Comparison of ENCODE assay signal across 10 cellular contexts in genomic region chr10:110873951-110874350, GRCh38. TPM values are rescaled to one million over a fixed set of nuclear protein-coding genes. Genes with fewer than 3 reads are reported as not detected.
A peak's percentile ranks its signal among the peaks of the same experiment; 100 is the strongest.
DNase-seq lines count a peak whose midpoint lies in the region; ATAC-seq and TF ChIP-seq lines count a peak whose summit lies in the region.
"Had no signal": no experiment of that assay in that cellular context is flagged by ENCODE, and none has a peak within 500 bp of the region (broad histone marks: within the 10 kb centered on the region; RNA-seq: fewer than 3 reads in every experiment).

No MANE protein-coding gene starts in this region.

- H3K27me3 ChIP-seq in GM06990 (replicated peaks; ENCODE audit: control insufficient read depth, insufficient read depth, low read length) (no peaks in the 10 kb centered on the region), Peyer's patch (no peaks in the 10 kb centered on the region), prostate gland (replicated peaks; ENCODE audit: insufficient read depth) (no peaks in the 10 kb centered on the region)

- H3K4me1 ChIP-seq in Peyer's patch (peaks cover 0 to 19% (median 13%) of the 10 kb centered on the region in 4 donors), prostate gland (replicated peaks) (peaks cover 13% of the 10 kb centered on the region)

- WGBS in prostate gland = 39% methylated on average over 2 of the region's 2 CpGs

- H3K36me3 ChIP-seq in GM06990 (ENCODE audit: control insufficient read depth, insufficient read depth, low read length) (peaks cover 2% of the 10 kb centered on the region; the same call in 1 of the 2 replicates), Peyer's patch (peaks cover 0 to 31% (median 0%) of the 10 kb centered on the region in 3 donors), prostate gland (peaks cover 0 to 3% of the 10 kb centered on the region in 2 donors)

- no peaks in the 10 kb centered on the region for H3K9me3 ChIP-seq in Peyer's patch
- H3K9me3 ChIP-seq in prostate gland = no peaks in the 10 kb centered on the region

- DNase-seq in GM06990 (ENCODE audit: extremely low read depth, insufficient read length) = no peak
- no peak for DNase-seq in Peyer's patch
- no peak for DNase-seq in epithelial cell of esophagus (ENCODE audit: low read depth)
- no peak for DNase-seq in prostate gland (ENCODE audit: low spot score)
- DNase-seq in NCI-H1092 (lab: John Stamatoyannopoulos, UW) = no peak
- no peak for DNase-seq in germinal center (ENCODE audit: low spot score)
- no peak for DNase-seq in AG08396 (ENCODE audit: low spot score)
- DNase-seq: activated CD8-positive, alpha-beta memory T cell treated with anti-CD3 and anti-CD28 coated beads, Interleukin-2, amount 50 U/mL, for 4 hours had no signal

- TF ChIP-seq POLR2A in Peyer's patch (IDR thresholded peaks at IDR 0.05) (no peak), prostate gland (IDR thresholded peaks at IDR 0.05) (no peak)

- H3K27ac ChIP-seq in Peyer's patch = peak overlapping the region; percentile 8 to 99 (median 78)
- peak overlapping the region; percentile 99 to 100 for H3K27ac ChIP-seq in prostate gland

- ATAC-seq in HG03045 (IDR thresholded peaks at IDR 0.05; ENCODE audit: unreplicated experiment) = no peak

- TF ChIP-seq CTCF in GM06990 (IDR thresholded peaks at IDR 0.05; ENCODE audit: insufficient read depth, low read length, poor library complexity, severe bottlenecking) = no peak
- TF ChIP-seq CTCF in Peyer's patch (IDR thresholded peaks at IDR 0.05) = no peak
- TF ChIP-seq CTCF in epithelial cell of esophagus (IDR thresholded peaks at IDR 0.05; ENCODE audit: insufficient read depth, low read depth, low read length, missing control alignments) = no peak
- no peak for TF ChIP-seq CTCF in prostate gland (IDR thresholded peaks at IDR 0.05)

- intact Hi-C loops in prostate gland (cut with DNase I) = loop anchor here (5.0 kb wide), 3 partner anchors 37 to 72 kb away; no protein-coding TSS in a partner anchor

- peak overlapping the region; percentile 83 for H3K4me3 ChIP-seq in GM06990 (replicated peaks; ENCODE audit: low read depth, low read length)
- peak overlapping the region; percentile 74 to 98 (median 82) for H3K4me3 ChIP-seq in Peyer's patch
- H3K4me3 ChIP-seq in epithelial cell of esophagus (ENCODE audit: low read length) = peak overlapping the region; percentile 85
- H3K4me3 ChIP-seq in prostate gland = peak overlapping the region; percentile 93 to 99
- H3K4me3 ChIP-seq: lung had no signal

RNA-seq across cellular contexts. Expression of gene PDCD4, which starts 2.2 kb away (rescaled TPM):
- 100 to 1,000 TPM; 301 to 538 (median 330) TPM for total RNA-seq in Peyer's patch
- total RNA-seq in prostate gland = 100 to 1,000 TPM; 104 to 120 TPM

RNA-seq across cellular contexts. Expression of gene BBIP1, which starts 45.0 kb away (rescaled TPM):
- total RNA-seq in Peyer's patch (10 to 100 TPM in 3 of 4 donors, 1 to 10 TPM in 1; 9.8 to 32.2 (median 14.5) TPM), prostate gland (10 to 100 TPM; 18.8 to 20.9 TPM)

RNA-seq across cellular contexts. Expression of gene SHOC2, which starts 45.5 kb away (rescaled TPM):
- 100 to 1,000 TPM in 1 of 4 donors, 10 to 100 TPM in 3; 38.6 to 124 (median 68.2) TPM for total RNA-seq in Peyer's patch
- 10 to 100 TPM; 31.3 to 56.1 TPM for total RNA-seq in prostate gland
